Comparison of ENCODE assay signal across 18 cellular contexts in the genomic region with DNA sequence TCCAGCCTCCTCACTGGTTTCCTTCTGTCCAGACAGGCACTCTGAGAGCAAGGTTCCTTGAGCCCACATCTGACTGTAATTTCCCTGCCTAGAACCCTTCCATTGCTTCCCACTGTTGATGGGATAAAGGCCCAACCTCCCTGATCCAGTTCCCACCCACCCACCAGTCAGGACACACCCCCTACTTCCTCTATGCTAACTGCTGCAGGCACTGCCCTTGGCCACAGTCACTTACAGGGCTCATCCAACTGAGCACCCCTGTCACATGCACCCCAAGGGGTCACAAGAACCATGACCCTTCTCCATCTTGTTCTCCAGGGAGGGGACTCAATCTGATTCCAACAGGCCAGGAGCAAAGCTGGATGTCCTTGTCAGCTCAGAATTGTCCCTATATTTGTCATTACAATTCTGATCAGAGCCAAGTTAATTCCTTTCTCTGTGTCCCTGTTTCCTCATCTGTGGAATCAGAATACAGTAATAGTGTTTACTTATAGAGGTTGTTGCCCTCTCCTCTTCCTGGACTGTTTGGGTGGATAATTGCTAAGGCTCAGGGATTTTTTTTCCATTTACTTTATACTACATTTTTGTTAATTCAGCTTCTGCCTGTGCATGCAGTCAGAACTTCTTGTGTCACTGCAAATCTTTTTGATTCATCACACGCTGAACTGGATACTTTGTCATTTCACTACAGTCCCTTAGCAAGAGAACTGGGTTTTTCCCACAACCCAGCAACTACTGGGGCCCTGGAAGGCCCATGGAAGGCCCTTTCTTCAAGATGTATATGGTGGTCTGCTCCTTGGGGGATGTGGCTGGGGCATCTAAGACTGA.
DNase-seq lines count a peak whose midpoint lies in the region; ATAC-seq and TF ChIP-seq lines count a peak whose summit lies in the region.
"Had no signal": no experiment of that assay in that cellular context is flagged by ENCODE, and none has a peak within 500 bp of the region (broad histone marks: within the 10 kb centered on the region; RNA-seq: fewer than 3 reads in every experiment).

No MANE protein-coding gene starts in this region.

- H2AFZ ChIP-seq in SK-N-SH (ENCODE audit: low read depth) (no peak overlapping the region), osteoblast (ENCODE audit: low read length) (peak overlapping the region; percentile 8)

- POLR2A ChIA-PET in SK-N-SH (lab: Yijun Ruan, JAX) = no interaction called here

- no peak for TF ChIP-seq POLR2A in NB4 (IDR thresholded peaks at IDR 0.05; ENCODE audit: extremely low read depth, insufficient read length)
- TF ChIP-seq POLR2A in esophagus muscularis mucosa (IDR thresholded peaks at IDR 0.05; ENCODE audit: low read depth) = no peak

- DNase-seq in SK-N-SH (no peak), NB4 (ENCODE audit: low read depth) (peak; percentile 0), esophagus muscularis mucosa (ENCODE audit: extremely low spot score) (peak; percentile 37), osteoblast (ENCODE audit: insufficient read length, low spot score, missing footprints) (no peak), HuH-7 (ENCODE audit: low spot score) (no peak), sciatic nerve (ENCODE audit: low spot score) (no peak), DMS153 treated with DMSO at 0.1 percent for 48 hours (lab: John Stamatoyannopoulos, UW; ENCODE audit: unreplicated experiment) (no peak)
- DNase-seq: 8988T; BE2C; CD4-positive, alpha-beta T cell; DMS53; NCI-H1436 treated with DMSO at 0.1 percent for 48 hours; NCI-H2081; NCI-H526; NK-92 treated with Interleukin-12 subunit alpha and Interleukin-12 subunit beta, amount 100 ng/mL, for 24 hours; SHP77 treated with DMSO at 0.1 percent for 48 hours had no signal

- no peaks in the 10 kb centered on the region for H4K20me1 ChIP-seq in SK-N-SH (ENCODE audit: insufficient read depth)
- H4K20me1 ChIP-seq in osteoblast (ENCODE audit: insufficient read depth, low read length) = no peaks in the 10 kb centered on the region

- TF ChIP-seq EP300 in SK-N-SH (IDR thresholded peaks at IDR 0.05; ENCODE audit: borderline replicate concordance in 1 of 2, low read depth in 1 of 2, low read length in 1 of 2) (no peak), esophagus muscularis mucosa (IDR thresholded peaks at IDR 0.05) (no peak)

- 40% methylated on average over 1 of the region's 1 CpG for WGBS in SK-N-SH (ENCODE audit: low lambda C conversion rate)
- WGBS in esophagus muscularis mucosa = 81% methylated on average over 1 of the region's 1 CpG

- H3F3A ChIP-seq in SK-N-SH (replicated peaks; ENCODE audit: insufficient read depth) = no peaks in the 10 kb centered on the region

- no peak overlapping the region for H3K9ac ChIP-seq in SK-N-SH

- H3K9me2 ChIP-seq in SK-N-SH = no peaks in the 10 kb centered on the region

- no peaks in the 10 kb centered on the region; a peak in 1 of 4 replicates for H3K4me1 ChIP-seq in SK-N-SH (ENCODE audit: control insufficient read depth in 1 of 2, insufficient read depth in 2 of 2, low read depth in 1 of 2, low read length in 1 of 2)
- no peaks in the 10 kb centered on the region for H3K4me1 ChIP-seq in esophagus muscularis mucosa
- H3K4me1 ChIP-seq in osteoblast (ENCODE audit: insufficient read depth, low read length) = peaks cover 17% of the 10 kb centered on the region
- H3K4me1 ChIP-seq: BE2C had no signal

- ATAC-seq in SK-N-SH treated with all-trans-retinoic acid at 6 μM for 48 hours = peak; percentile 28; the same call in 1 of the 3 replicates
- no peak for ATAC-seq in sciatic nerve
- ATAC-seq: K562 had no signal

- no peak for TF ChIP-seq CTCF in SK-N-SH (IDR thresholded peaks at IDR 0.05)
- TF ChIP-seq CTCF in NB4 (IDR thresholded peaks at IDR 0.05; ENCODE audit: low read depth, low read length) = no peak
- no peak for TF ChIP-seq CTCF in esophagus muscularis mucosa (IDR thresholded peaks at IDR 0.05)
- TF ChIP-seq CTCF in osteoblast (IDR thresholded peaks at IDR 0.05; ENCODE audit: extremely low read depth, low read depth, low read length) = no peak

- no peaks in the 10 kb centered on the region for H3K27me3 ChIP-seq in SK-N-SH (ENCODE audit: insufficient read depth)
- H3K27me3 ChIP-seq in esophagus muscularis mucosa = no peaks in the 10 kb centered on the region
- H3K27me3 ChIP-seq in osteoblast (ENCODE audit: insufficient read depth, low read length) = no peaks in the 10 kb centered on the region
- H3K27me3 ChIP-seq: BE2C had no signal

- H3K4me3 ChIP-seq in SK-N-SH (ENCODE audit: low read depth in 2 of 2, low read length in 1 of 2) (no peak overlapping the region), NB4 (ENCODE audit: low read depth, low read length) (no peak overlapping the region), esophagus muscularis mucosa (no peak overlapping the region), osteoblast (ENCODE audit: insufficient read depth, low read length) (no peak overlapping the region)
- H3K4me3 ChIP-seq: K562 had no signal

- CTCF ChIA-PET in SK-N-SH (lab: Yijun Ruan, JAX) = no interaction called here

- H3K36me3 ChIP-seq in SK-N-SH (replicated peaks in 1 of 2; ENCODE audit: control insufficient read depth in 1 of 2, insufficient read depth in 2 of 2, low read length in 1 of 2) (no peaks in the 10 kb centered on the region), esophagus muscularis mucosa (no peaks in the 10 kb centered on the region), osteoblast (ENCODE audit: insufficient read depth, low read length) (no peaks in the 10 kb centered on the region)
- H3K36me3 ChIP-seq: BE2C had no signal

- no peak for TF ChIP-seq RAD21 in SK-N-SH (IDR thresholded peaks at IDR 0.05; ENCODE audit: low read length)

- H3K79me2 ChIP-seq in SK-N-SH (ENCODE audit: insufficient read depth) (no peaks in the 10 kb centered on the region), osteoblast (ENCODE audit: insufficient read depth, low read length) (no peaks in the 10 kb centered on the region)

- H3K9me3 ChIP-seq in SK-N-SH = no peaks in the 10 kb centered on the region
- H3K9me3 ChIP-seq in esophagus muscularis mucosa = no peaks in the 10 kb centered on the region
- H3K9me3 ChIP-seq in osteoblast (ENCODE audit: low read depth, low read length) = no peaks in the 10 kb centered on the region
- H3K9me3 ChIP-seq: BE2C had no signal

- H3K4me2 ChIP-seq in SK-N-SH (no peak overlapping the region), osteoblast (ENCODE audit: insufficient read depth, low read length) (no peak overlapping the region)

- intact Hi-C loops in esophagus muscularis mucosa (cut with DNase I) = no loop called here
- intact Hi-C loops in sciatic nerve (cut with DNase I) = no loop called here

- H3K27ac ChIP-seq in SK-N-SH (ENCODE audit: low read depth in 2 of 2, low read length in 1 of 2) = peak overlapping the region in 1 of 2 experiments; percentile 29; a peak in 1 of 4 replicates
- H3K27ac ChIP-seq in esophagus muscularis mucosa (replicated peaks in 1 of 4) = no peak overlapping the region
- no peak overlapping the region for H3K27ac ChIP-seq in osteoblast (ENCODE audit: low read depth, low read length)

TF ChIP-seq in SK-N-SH treated with all-trans-retinoic acid at 6 μM for 48 hours, 23 proteins besides CTCF, POLR2A, EP300 and RAD21 (continues in another document):
- TF ChIP-seq OSR1 (CRISPR knock-in tag; IDR thresholded peaks at IDR 0.05) (no peak), ZNF565 (CRISPR knock-in tag; conservative IDR thresholded peaks at IDR 0.05; ENCODE audit: low read depth) (no peak), PPARA (CRISPR knock-in tag; IDR thresholded peaks at IDR 0.05; ENCODE audit: borderline replicate concordance) (no peak), ZNF8 (CRISPR knock-in tag; IDR thresholded peaks at IDR 0.05) (no peak)
- TF ChIP-seq, protein P1, sequence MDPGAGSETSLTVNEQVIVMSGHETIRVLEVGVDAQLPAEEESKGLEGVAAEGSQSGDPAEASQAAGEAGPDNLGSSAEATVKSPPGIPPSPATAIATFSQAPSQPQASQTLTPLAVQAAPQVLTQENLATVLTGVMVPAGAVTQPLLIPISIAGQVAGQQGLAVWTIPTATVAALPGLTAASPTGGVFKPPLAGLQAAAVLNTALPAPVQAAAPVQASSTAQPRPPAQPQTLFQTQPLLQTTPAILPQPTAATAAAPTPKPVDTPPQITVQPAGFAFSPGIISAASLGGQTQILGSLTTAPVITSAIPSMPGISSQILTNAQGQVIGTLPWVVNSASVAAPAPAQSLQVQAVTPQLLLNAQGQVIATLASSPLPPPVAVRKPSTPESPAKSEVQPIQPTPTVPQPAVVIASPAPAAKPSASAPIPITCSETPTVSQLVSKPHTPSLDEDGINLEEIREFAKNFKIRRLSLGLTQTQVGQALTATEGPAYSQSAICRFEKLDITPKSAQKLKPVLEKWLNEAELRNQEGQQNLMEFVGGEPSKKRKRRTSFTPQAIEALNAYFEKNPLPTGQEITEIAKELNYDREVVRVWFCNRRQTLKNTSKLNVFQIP (CRISPR knock-in tag; IDR thresholded peaks at IDR 0.05; ENCODE audit: borderline replicate concordance, low read depth) = no peak

TF ChIP-seq in SK-N-SH, 30 proteins besides CTCF, POLR2A, EP300 and RAD21 (continues in another document):
- TF ChIP-seq POLR2AphosphoS5 (IDR thresholded peaks at IDR 0.05; ENCODE audit: low read depth, low read length) (no peak), RCOR1 (IDR thresholded peaks at IDR 0.05; ENCODE audit: low read length) (no peak), GABPA (IDR thresholded peaks at IDR 0.05; ENCODE audit: low read depth) (no peak), RFX5 (IDR thresholded peaks at IDR 0.05; ENCODE audit: low read length) (no peak), YY1 (IDR thresholded peaks at IDR 0.05; ENCODE audit: low read depth) (no peak), EZH2phosphoT487 (IDR thresholded peaks at IDR 0.05; ENCODE audit: borderline replicate concordance, low read depth) (no peak), FOXJ3 (CRISPR knock-in tag; IDR thresholded peaks at IDR 0.05) (no peak), NRF1 (IDR thresholded peaks at IDR 0.05; ENCODE audit: low read depth, low read length) (no peak)
- TF ChIP-seq, protein P2, sequence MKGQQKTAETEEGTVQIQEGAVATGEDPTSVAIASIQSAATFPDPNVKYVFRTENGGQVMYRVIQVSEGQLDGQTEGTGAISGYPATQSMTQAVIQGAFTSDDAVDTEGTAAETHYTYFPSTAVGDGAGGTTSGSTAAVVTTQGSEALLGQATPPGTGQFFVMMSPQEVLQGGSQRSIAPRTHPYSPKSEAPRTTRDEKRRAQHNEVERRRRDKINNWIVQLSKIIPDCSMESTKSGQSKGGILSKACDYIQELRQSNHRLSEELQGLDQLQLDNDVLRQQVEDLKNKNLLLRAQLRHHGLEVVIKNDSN (IDR thresholded peaks at IDR 0.05; ENCODE audit: borderline replicate concordance, low read depth) = no peak
- TF ChIP-seq, protein P3, sequence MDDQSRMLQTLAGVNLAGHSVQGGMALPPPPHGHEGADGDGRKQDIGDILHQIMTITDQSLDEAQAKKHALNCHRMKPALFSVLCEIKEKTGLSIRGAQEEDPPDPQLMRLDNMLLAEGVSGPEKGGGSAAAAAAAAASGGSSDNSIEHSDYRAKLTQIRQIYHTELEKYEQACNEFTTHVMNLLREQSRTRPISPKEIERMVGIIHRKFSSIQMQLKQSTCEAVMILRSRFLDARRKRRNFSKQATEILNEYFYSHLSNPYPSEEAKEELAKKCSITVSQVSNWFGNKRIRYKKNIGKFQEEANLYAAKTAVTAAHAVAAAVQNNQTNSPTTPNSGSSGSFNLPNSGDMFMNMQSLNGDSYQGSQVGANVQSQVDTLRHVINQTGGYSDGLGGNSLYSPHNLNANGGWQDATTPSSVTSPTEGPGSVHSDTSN (IDR thresholded peaks at IDR 0.05) = no peak

Comparison
In these comparisons a context has a peak if more than half of its experiments do, and no peak if none do; other contexts are left out.
1. DNase-seq: peak in NB4 (single experiment) and esophagus muscularis mucosa (single experiment); none in SK-N-SH (single experiment), osteoblast (single experiment), HuH-7 (single experiment), sciatic nerve (single experiment) and DMS153 treated with DMSO at 0.1 percent for 48 hours (single experiment).